12 cellular contexts compared by ENCODE assay signal in the genomic region with DNA sequence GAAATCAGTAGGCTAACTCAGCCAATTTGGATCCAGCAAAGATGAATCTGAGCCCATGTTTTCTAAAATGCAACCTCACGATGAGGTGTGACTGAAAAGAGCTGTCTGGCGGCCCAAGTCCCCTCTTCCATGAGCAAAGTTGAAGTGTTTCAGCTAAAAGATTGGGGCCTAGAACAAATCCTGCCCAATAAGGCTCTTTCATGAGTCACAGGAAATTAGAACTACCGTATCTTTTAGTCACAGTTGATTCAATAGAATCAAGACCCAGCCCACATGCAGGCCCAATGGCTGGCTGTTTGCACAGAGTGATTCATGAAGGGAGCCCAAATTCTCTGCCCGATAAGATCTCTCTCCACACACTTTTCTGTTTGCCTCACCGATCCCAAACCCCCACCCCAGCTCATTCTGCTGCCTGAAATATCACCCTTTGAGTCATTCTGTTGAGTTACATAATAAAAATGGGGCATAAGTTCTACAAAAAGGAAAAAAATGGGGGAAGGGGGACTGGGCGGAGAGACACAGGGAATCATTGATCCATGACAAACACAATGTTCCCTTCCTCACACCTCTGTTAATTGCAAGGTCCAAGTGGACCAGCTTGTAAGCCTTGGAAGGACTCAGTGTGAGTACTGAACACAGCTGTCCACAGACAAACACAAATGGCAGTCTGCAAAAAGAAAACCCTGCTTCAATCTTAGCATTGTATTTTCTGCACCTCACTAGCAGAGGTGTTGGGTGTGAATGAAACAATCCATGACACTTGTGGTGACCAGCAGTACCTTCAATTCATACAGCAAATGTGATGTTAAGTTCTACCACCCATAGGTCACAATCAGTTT. TPM values are rescaled to one million over a fixed set of nuclear protein-coding genes. Genes with fewer than 3 reads are reported as not detected.
DNase-seq lines count a peak whose midpoint lies in the region; ATAC-seq lines count a peak whose summit lies in the region.
"Had no signal": no experiment of that assay in that cellular context is flagged by ENCODE, and none has a peak within 500 bp of the region (broad histone marks: within the 10 kb centered on the region; RNA-seq: fewer than 3 reads in every experiment).

No MANE protein-coding gene starts in this region.

- H3K4me3 ChIP-seq in ACC112 (ENCODE audit: low read depth, low read length): no peak overlapping the region
- H3K4me3 ChIP-seq: K562 had no signal

- H3K27me3 ChIP-seq in ACC112 (ENCODE audit: insufficient read depth, low read length): no peaks in the 10 kb centered on the region

- H3K27ac Mint-ChIP-seq in T-helper 17 cell: no peak overlapping the region
- H3K27ac Mint-ChIP-seq: CD4-positive, CD25-positive, alpha-beta regulatory T cell had no signal

- no peaks in the 10 kb centered on the region for H3K4me1 Mint-ChIP-seq in T-helper 17 cell
- H3K4me1 Mint-ChIP-seq: CD4-positive, CD25-positive, alpha-beta regulatory T cell had no signal

- no peak for ATAC-seq in T-helper 17 cell
- no peak for ATAC-seq in HG03469 (IDR thresholded peaks at IDR 0.05; ENCODE audit: unreplicated experiment)
- no peak for ATAC-seq in GM18511 (IDR thresholded peaks at IDR 0.05; ENCODE audit: unreplicated experiment)
- ATAC-seq: K562 had no signal

- H3K27me3 Mint-ChIP-seq in T-helper 17 cell: peaks cover 47% of the 10 kb centered on the region

- H3K27ac ChIP-seq in ACC112 (ENCODE audit: low read depth, low read length): peak overlapping the region; percentile 71

- H3K36me3 Mint-ChIP-seq in T-helper 17 cell (ENCODE audit: low read depth): peaks cover 2% of the 10 kb centered on the region
- H3K36me3 Mint-ChIP-seq: CD4-positive, CD25-positive, alpha-beta regulatory T cell had no signal

- peaks cover 18% of the 10 kb centered on the region for H3K4me1 ChIP-seq in ACC112 (ENCODE audit: control insufficient read depth, insufficient read depth, low read length, unreplicated experiment)

- no peaks in the 10 kb centered on the region for H3K79me2 ChIP-seq in ACC112 (ENCODE audit: control insufficient read depth, insufficient read depth, low read length, unreplicated experiment)

- DNase-seq in HPDE6-E6E7 (ENCODE audit: extremely low spot score) (peak; percentile 82), T1000 (lab: John Stamatoyannopoulos, UW) (peak; percentile 79), glomerular endothelial cell (ENCODE audit: extremely low read depth, low read depth, low spot score) (peak; percentile 31), NCI-H1105 (lab: John Stamatoyannopoulos, UW) (no peak), T-helper 17 cell (no peak)
- DNase-seq: activated CD4-positive, alpha-beta T cell treated with anti-CD3 and anti-CD28 coated beads, Interleukin-2, amount 50 U/mL, for 1 hour; CD4-positive, CD25-positive, alpha-beta regulatory T cell; H7 had no signal

- H2AFZ ChIP-seq in ACC112 (ENCODE audit: low read length, unreplicated experiment): no peak overlapping the region

- H3K36me3 ChIP-seq in ACC112 (ENCODE audit: insufficient read depth, low read length): no peaks in the 10 kb centered on the region

- H3K9me3 ChIP-seq in T-helper 17 cell (ENCODE audit: control insufficient read depth, low read length, poor library complexity, severe bottlenecking): no peaks in the 10 kb centered on the region

- H3K4me3 Mint-ChIP-seq in T-helper 17 cell: no peak overlapping the region
- H3K4me3 Mint-ChIP-seq: CD4-positive, CD25-positive, alpha-beta regulatory T cell had no signal

RNA-seq across cellular contexts. Expression of gene FOXQ1, which starts 13.8 kb away (rescaled TPM):
- total RNA-seq in glomerular endothelial cell (not detected in 2 replicates), T-helper 17 cell (not detected)
- total RNA-seq: CD4-positive, CD25-positive, alpha-beta regulatory T cell; K562 had no signal

Comparison
In these comparisons a context has a peak if more than half of its experiments do, and no peak if none do; other contexts are left out.
1. DNase-seq: peak in HPDE6-E6E7 (single experiment), T1000 (single experiment) and glomerular endothelial cell (single experiment); none in NCI-H1105 (single experiment) and T-helper 17 cell (0 of 3).